1 cellular context compared by ENCODE assay signal in genomic region chr1:199182151-199182843, GRCh38.
TF ChIP-seq lines count a peak whose summit lies in the region.

No MANE protein-coding gene starts in this region.

TF ChIP-seq in IMR-90, 13 proteins besides CTCF, POLR2A, EP300 and RAD21 (continued from another document):
- TF ChIP-seq ELK1 (IDR thresholded peaks at IDR 0.05; ENCODE audit: borderline replicate concordance, low read depth, low read length): no peak
- TF ChIP-seq FOS (IDR thresholded peaks at IDR 0.05; ENCODE audit: low read depth, low read length): no peak
- TF ChIP-seq NFE2L2 (IDR thresholded peaks at IDR 0.05; ENCODE audit: low read depth, low read length): no peak
- TF ChIP-seq MXI1 (IDR thresholded peaks at IDR 0.05; ENCODE audit: borderline replicate concordance, low read depth, low read length): no peak
- no peak for TF ChIP-seq RCOR1 (IDR thresholded peaks at IDR 0.05; ENCODE audit: insufficient replicate concordance, low read length)
- no peak for TF ChIP-seq CEBPB (IDR thresholded peaks at IDR 0.05; ENCODE audit: low read depth, low read length)
- no peak for TF ChIP-seq RFX5 (IDR thresholded peaks at IDR 0.05; ENCODE audit: low read depth, low read length)
